In genomic region chr2:36484454-36484853, GRCh38 we compare ENCODE assay signal across 2 cellular contexts.
TF ChIP-seq lines count a peak whose summit lies in the region.

No MANE protein-coding gene starts in this region.

TF ChIP-seq in IMR-90, 13 proteins besides CTCF, POLR2A, EP300 and RAD21:
- TF ChIP-seq MAFK (IDR thresholded peaks at IDR 0.05; ENCODE audit: low read depth, low read length) = peak; percentile 80
- TF ChIP-seq BHLHE40 (IDR thresholded peaks at IDR 0.05; ENCODE audit: low read depth, low read length) = no peak

TF ChIP-seq in K562, 482 proteins besides CTCF, POLR2A, EP300 and RAD21:
- TF ChIP-seq TFAM (CRISPR knock-in tag; conservative IDR thresholded peaks at IDR 0.05) (no peak), ESRRA (IDR thresholded peaks at IDR 0.05; ENCODE audit: borderline replicate concordance, low read depth) (no peak), ZNF76 (CRISPR knock-in tag; IDR thresholded peaks at IDR 0.05; ENCODE audit: borderline replicate concordance) (no peak), TSC22D4 (tag; IDR thresholded peaks at IDR 0.05) (no peak), MCM2 (IDR thresholded peaks at IDR 0.05; ENCODE audit: low read depth) (no peak), HCFC1 (IDR thresholded peaks at IDR 0.05; ENCODE audit: low read depth, low read length) (no peak), MAFF (IDR thresholded peaks at IDR 0.05; ENCODE audit: low read length) (0 out of 2 replicates have a peak, but pooled peaks have one; percentile 11), HOMEZ (CRISPR knock-in tag; IDR thresholded peaks at IDR 0.05) (no peak)
TF ChIP-seq in K562: peak in this region for 1.
